In genomic region chr7:31549621-31550020, GRCh38 we compare ENCODE assay signal across 20 cellular contexts. TPM values are rescaled to one million over a fixed set of nuclear protein-coding genes. Genes with fewer than 3 reads are reported as not detected.
"Had no signal": no experiment of that assay in that cellular context is flagged by ENCODE, and none has a peak within 500 bp of the region (broad histone marks: within the 10 kb centered on the region; RNA-seq: fewer than 3 reads in every experiment).

No MANE protein-coding gene starts in this region.

- DNase-seq: activated CD4-positive, alpha-beta T cell treated with anti-CD3 and anti-CD28 coated beads, Interleukin-2, amount 10 ng/mL, durations not matched to agents 24 days and 14 days; activated CD8-positive, alpha-beta T cell treated with anti-CD3 and anti-CD28 coated beads for 36 hours; activated naive CD4-positive, alpha-beta T cell treated with Interleukin-2 at 50 U/mL for 16 hours; activated naive CD8-positive, alpha-beta T cell treated with anti-CD3 and anti-CD28 coated beads, Interleukin-2, amount 10 ng/mL, durations not matched to agents 7 days and 5 days; activated T-cell treated with anti-CD3 and anti-CD28 coated beads, Interleukin-2, amount 50 U/mL, for 1 hour; erythroblast; kidney; left ventricle myocardium superior; naive thymus-derived CD4-positive, alpha-beta T cell; ovary; stimulated activated CD4-positive, alpha-beta T cell treated with anti-CD3 and anti-CD28 coated beads, Interleukin-4, amount 100 ng/mL, for 24 hours; T1000; testis; upper lobe of right lung had no signal

- H3K36me3 ChIP-seq: neural progenitor cell, ovary, upper lobe of right lung had no signal

- H3K9me3 ChIP-seq: ovary, testis, upper lobe of right lung had no signal

- H3K27me3 ChIP-seq: neural progenitor cell, ovary, testis, upper lobe of right lung had no signal

- H3K27ac ChIP-seq: coronary artery, neural progenitor cell, ovary, testis, upper lobe of right lung had no signal

- ATAC-seq: activated CD8-positive, alpha-beta T cell treated with anti-CD3 and anti-CD28 coated beads for 36 hours; left ventricle myocardium superior; naive thymus-derived CD4-positive, alpha-beta T cell; stimulated activated effector memory CD8-positive, alpha-beta T cell treated with anti-CD3 and anti-CD28 coated beads, Interleukin-12 subunit alpha, Interleukin-12 subunit beta, amount 100 ng/mL, for 72 hours; upper lobe of right lung had no signal

- H3K4me3 ChIP-seq: coronary artery, neural progenitor cell, ovary, testis, upper lobe of right lung had no signal

- H3K4me1 ChIP-seq: neural progenitor cell, testis, upper lobe of right lung had no signal

RNA-seq across cellular contexts. Expression of gene ITPRID1, which starts 35.7 kb away (rescaled TPM):
- total RNA-seq: activated CD4-positive, alpha-beta T cell treated with anti-CD3 and anti-CD28 coated beads, Interleukin-2, amount 10 ng/mL, durations not matched to agents 24 days and 14 days; activated CD8-positive, alpha-beta T cell treated with anti-CD3 and anti-CD28 coated beads for 36 hours; activated naive CD8-positive, alpha-beta T cell treated with anti-CD3 and anti-CD28 coated beads, Interleukin-2, amount 10 ng/mL, durations not matched to agents 7 days and 5 days; activated T-helper 2 cell treated with anti-CD3 and anti-CD28 coated beads, Interferon-gamma antibody, Interleukin-2, Interleukin-4, amounts not matched to agents 10 μg/mL and 5 μg/mL and 100 μg/mL, durations not matched to agents 14 hours and 24 hours and 36 hours; kidney; left ventricle myocardium superior; naive thymus-derived CD4-positive, alpha-beta T cell; ovary; sciatic nerve; T-helper 1 cell treated with Interleukin-12 subunit alpha and Interleukin-12 subunit beta and Interleukin-4 antibody, amounts not matched to agents 30 ng/mL and 1 ng/mL, for 36 hours; upper lobe of right lung had no signal
